ENCODE assay signal across 6 cellular contexts in genomic region chr5:135742240-135742639, GRCh38.
DNase-seq lines count a peak whose midpoint lies in the region; ATAC-seq and TF ChIP-seq lines count a peak whose summit lies in the region.
"Not testable (repeated sequence)": the region's sequence is repeated elsewhere in the genome, so short reads cannot be mapped to it uniquely, and the experiment has no call there.

No MANE protein-coding gene starts in this region.

- not testable (repeated sequence) for H3K36me3 ChIP-seq in HEK293 (ENCODE audit: control insufficient read depth in 2 of 2, insufficient read depth in 1 of 2, low read length in 2 of 2); esophagus muscularis mucosa

- not testable (repeated sequence) for H3K9me3 ChIP-seq in HEK293 (ENCODE audit: control insufficient read depth, insufficient read depth, low read depth, low read length); esophagus muscularis mucosa

- TF ChIP-seq EP300 in esophagus muscularis mucosa (IDR thresholded peaks at IDR 0.05): not testable (repeated sequence)

- H3K27ac ChIP-seq in HEK293 (ENCODE audit: extremely low read depth, low read depth, low read length); esophagus muscularis mucosa (replicated peaks in 1 of 4): not testable (repeated sequence)

- H3K4me1 ChIP-seq in HEK293 (ENCODE audit: control insufficient read depth, insufficient read depth, low read length); esophagus muscularis mucosa: not testable (repeated sequence)

- not testable (repeated sequence) for H3K27me3 ChIP-seq in esophagus muscularis mucosa

- not testable (repeated sequence) for ATAC-seq in activated CD8-positive, alpha-beta memory T cell treated with anti-CD3 and anti-CD28 coated beads, Interleukin-2, amount 10 ng/mL, durations not matched to agents 7 days and 5 days

- intact Hi-C loops in esophagus muscularis mucosa (cut with DNase I): not testable (repeated sequence)

- not testable (repeated sequence) for H3K9me3 Mint-ChIP-seq in activated CD8-positive, alpha-beta memory T cell treated with anti-CD3 and anti-CD28 coated beads, Interleukin-2, amount 10 ng/mL, durations not matched to agents 7 days and 5 days (ENCODE audit: low read depth); osteocyte (ENCODE audit: unreplicated experiment)
- peaks cover 14% of the 10 kb centered on the region for H3K9me3 Mint-ChIP-seq in nephron

- H3K27ac Mint-ChIP-seq in activated CD8-positive, alpha-beta memory T cell treated with anti-CD3 and anti-CD28 coated beads, Interleukin-2, amount 10 ng/mL, durations not matched to agents 7 days and 5 days; osteocyte (ENCODE audit: unreplicated experiment): not testable (repeated sequence)
- H3K27ac Mint-ChIP-seq in nephron: peak overlapping the region in 2 of 3 experiments; percentile 42 to 75

- H3K27me3 Mint-ChIP-seq in activated CD8-positive, alpha-beta memory T cell treated with anti-CD3 and anti-CD28 coated beads, Interleukin-2, amount 10 ng/mL, durations not matched to agents 7 days and 5 days; osteocyte (ENCODE audit: unreplicated experiment): not testable (repeated sequence)
- H3K27me3 Mint-ChIP-seq in nephron (ENCODE audit: low read depth): peaks cover 18% of the 10 kb centered on the region

- not testable (repeated sequence) for TF ChIP-seq POLR2A in esophagus muscularis mucosa (IDR thresholded peaks at IDR 0.05; ENCODE audit: low read depth)

- POLR2A ChIA-PET in HEK293 (lab: Yijun Ruan, JAX): not testable (repeated sequence)

- TF ChIP-seq CTCF in HEK293 (tag by site-specific recombination; IDR thresholded peaks at IDR 0.05); esophagus muscularis mucosa (IDR thresholded peaks at IDR 0.05); nephron (IDR thresholded peaks at IDR 0.05; ENCODE audit: unreplicated experiment in 3 of 3); osteocyte (IDR thresholded peaks at IDR 0.05): not testable (repeated sequence)

- H3K4me3 Mint-ChIP-seq in activated CD8-positive, alpha-beta memory T cell treated with anti-CD3 and anti-CD28 coated beads, Interleukin-2, amount 10 ng/mL, durations not matched to agents 7 days and 5 days; nephron; osteocyte (ENCODE audit: unreplicated experiment): not testable (repeated sequence)

- H3K36me3 Mint-ChIP-seq in activated CD8-positive, alpha-beta memory T cell treated with anti-CD3 and anti-CD28 coated beads, Interleukin-2, amount 10 ng/mL, durations not matched to agents 7 days and 5 days; nephron (ENCODE audit: low read depth); osteocyte (ENCODE audit: unreplicated experiment): not testable (repeated sequence)

- H3K4me1 Mint-ChIP-seq in activated CD8-positive, alpha-beta memory T cell treated with anti-CD3 and anti-CD28 coated beads, Interleukin-2, amount 10 ng/mL, durations not matched to agents 7 days and 5 days: not testable (repeated sequence)
- H3K4me1 Mint-ChIP-seq in nephron (peaks cover 36% of the 10 kb centered on the region), osteocyte (ENCODE audit: unreplicated experiment) (peaks cover 31% of the 10 kb centered on the region)

- 96% methylated on average over 5 of the region's 5 CpGs for WGBS in esophagus muscularis mucosa

- CTCF ChIA-PET in HEK293 (lab: Yijun Ruan, JAX): interaction anchor here (0.8 to 1.3 kb wide), 2 partner anchors 73 to 181 kb away, joined by 4 read pairs; no protein-coding TSS in a partner anchor
- CTCF ChIA-PET in activated CD8-positive, alpha-beta memory T cell treated with anti-CD3 and anti-CD28 coated beads, Interleukin-2, amount 10 ng/mL, durations not matched to agents 7 days and 5 days (lab: Charles Lee): not testable (repeated sequence)

- not testable (repeated sequence) for H3K4me3 ChIP-seq in HEK293 (ENCODE audit: low read depth, low read length); esophagus muscularis mucosa

- DNase-seq in activated CD8-positive, alpha-beta memory T cell treated with anti-CD3 and anti-CD28 coated beads, Interleukin-2, amount 10 ng/mL, durations not matched to agents 7 days and 5 days: peak; percentile 1
- DNase-seq in ecto neural progenitor cell (ENCODE audit: low spot score) (peak; percentile 5), esophagus muscularis mucosa (ENCODE audit: extremely low spot score) (peak; percentile 70), osteocyte (ENCODE audit: extremely low spot score, unreplicated experiment) (peak; percentile 11)

TF ChIP-seq in HEK293, 187 proteins besides CTCF, POLR2A, EP300 and RAD21:
- peak; percentile 32; the same call in 1 of the 2 replicates for TF ChIP-seq GLIS1 (tag by site-specific recombination; IDR thresholded peaks at IDR 0.05)

Comparison
In these comparisons a context has a peak if more than half of its experiments do, and no peak if none do; other contexts are left out.
1. DNase-seq: peak in every context shown above with its lines; median percentile 70 in esophagus muscularis mucosa; 11 in osteocyte; 5 in ecto neural progenitor cell; 1 in activated CD8-positive, alpha-beta memory T cell treated with anti-CD3 and anti-CD28 coated beads, Interleukin-2, amount 10 ng/mL, durations not matched to agents 7 days and 5 days.